ENCODE assay signal across 18 cellular contexts in genomic region chr9:6869081-6869948, GRCh38.
A peak's percentile ranks its signal among the peaks of the same experiment; 100 is the strongest.
DNase-seq lines count a peak whose midpoint lies in the region; ATAC-seq and TF ChIP-seq lines count a peak whose summit lies in the region.
"Had no signal": no experiment of that assay in that cellular context is flagged by ENCODE, and none has a peak within 500 bp of the region (broad histone marks: within the 10 kb centered on the region; RNA-seq: fewer than 3 reads in every experiment).

No MANE protein-coding gene starts in this region.

- H2BK5ac ChIP-seq in trophoblast cell (ENCODE audit: low read depth, low read length, poor library complexity), result no peak overlapping the region

- no peak overlapping the region for H2AK5ac ChIP-seq in trophoblast cell (ENCODE audit: low read length)

- no peak overlapping the region for H3K18ac ChIP-seq in trophoblast cell (ENCODE audit: low read length)

- intact Hi-C loops in Right ventricle myocardium superior (cut with DNase I), result no loop called here
- intact Hi-C loops in cardiac septum (cut with DNase I), result no loop called here

- H2BK12ac ChIP-seq in trophoblast cell (ENCODE audit: low read length), result no peak overlapping the region

- no peak overlapping the region for H2BK120ac ChIP-seq in trophoblast cell (ENCODE audit: insufficient read depth, low read length, poor library complexity)

- peak overlapping the region; percentile 37 for H3K4me3 ChIP-seq in trophoblast cell (ENCODE audit: low read depth, low read length)
- H3K4me3 ChIP-seq: esophagus muscularis mucosa, hepatocyte had no signal

- H3K9me3 ChIP-seq in trophoblast cell (ENCODE audit: insufficient read depth, low read depth, low read length), result no peaks in the 10 kb centered on the region
- H3K9me3 ChIP-seq: neutrophil had no signal

- H3K79me2 ChIP-seq in trophoblast cell (ENCODE audit: control insufficient read depth, insufficient read depth, low read length, poor library complexity), result no peaks in the 10 kb centered on the region

- peaks cover 4 to 10% of the 10 kb centered on the region in 2 experiments for H3K4me1 ChIP-seq in trophoblast cell (ENCODE audit: control insufficient read depth in 1 of 2, insufficient read depth in 2 of 2, low read length in 2 of 2)

- no peaks in the 10 kb centered on the region for H3K27me3 ChIP-seq in trophoblast cell (ENCODE audit: insufficient read depth, low read length)
- H3K27me3 ChIP-seq: esophagus muscularis mucosa, hepatocyte, neutrophil had no signal

- peaks cover 3% of the 10 kb centered on the region for H3K79me1 ChIP-seq in trophoblast cell (ENCODE audit: low read length)

- peak; percentile 68 for ATAC-seq in Right ventricle myocardium superior (ENCODE audit: poor library complexity)
- ATAC-seq in SK-N-SH treated with all-trans-retinoic acid at 6 μM for 48 hours, result peak; percentile 94
- ATAC-seq in HG03196 (IDR thresholded peaks at IDR 0.05; ENCODE audit: unreplicated experiment), result no peak

- peak overlapping the region; percentile 66 for H3K27ac ChIP-seq in epithelial cell of prostate
- H3K27ac ChIP-seq in trophoblast cell (ENCODE audit: low read depth, low read length), result no peak overlapping the region
- H3K27ac ChIP-seq: esophagus muscularis mucosa, hepatocyte, neutrophil, WERI-Rb-1 had no signal

- no peak overlapping the region for H4K8ac ChIP-seq in trophoblast cell (ENCODE audit: low read depth, low read length)

- no peaks in the 10 kb centered on the region for H3K36me3 ChIP-seq in trophoblast cell (ENCODE audit: control insufficient read depth in 1 of 2, insufficient read depth in 2 of 2, low read length in 2 of 2)
- H3K36me3 ChIP-seq: neutrophil, WERI-Rb-1 had no signal

- no peak overlapping the region for H4K12ac ChIP-seq in trophoblast cell (ENCODE audit: low read depth, low read length)

- no peak overlapping the region for H2AFZ ChIP-seq in trophoblast cell (ENCODE audit: insufficient read depth, low read length, poor library complexity)
- H2AFZ ChIP-seq: hepatocyte had no signal

- no peak overlapping the region for H3K14ac ChIP-seq in trophoblast cell (ENCODE audit: low read length)

- H3K4me2 ChIP-seq in trophoblast cell (ENCODE audit: low read length), result no peak overlapping the region
- H3K4me2 ChIP-seq: hepatocyte had no signal

- no peak overlapping the region for H3K23ac ChIP-seq in trophoblast cell (ENCODE audit: low read length)

- no peak overlapping the region for H4K91ac ChIP-seq in trophoblast cell (ENCODE audit: low read depth, low read length)

- no peak overlapping the region for H3K4ac ChIP-seq in trophoblast cell (ENCODE audit: low read depth, low read length)

- no CpG with 5 or more reads among the region's 5 CpGs for WGBS in trophoblast cell (ENCODE audit: extremely low coverage, insufficient coverage, insufficient read length)

- H3K9ac ChIP-seq in trophoblast cell (ENCODE audit: low read length), result peak overlapping the region; percentile 33

- no peak for DNase-seq in Right ventricle myocardium superior
- DNase-seq in cardiac septum (ENCODE audit: low spot score), result no peak
- no peak for DNase-seq in epithelial cell of prostate (ENCODE audit: low read depth, low spot score)
- no peak for DNase-seq in trophoblast cell
- no peak for DNase-seq in activated effector memory CD4-positive, alpha-beta T cell treated with anti-CD3 and anti-CD28 coated beads, Interleukin-2, amount 50 U/mL, for 16 hours
- DNase-seq in mesenteric fat pad (ENCODE audit: low spot score), result no peak
- DNase-seq: activated naive CD4-positive, alpha-beta T cell treated with anti-CD3 and anti-CD28 coated beads, Interleukin-2, amount 50 U/mL, for 16 hours; Calu3; IMR-90; mammary epithelial cell; NCI-H1092; stimulated activated naive CD4-positive, alpha-beta T cell treated with Interleukin-2 at 50 U/mL for 16 hours; WERI-Rb-1 had no signal

TF ChIP-seq in SK-N-SH treated with all-trans-retinoic acid at 6 μM for 48 hours, 23 proteins besides CTCF, POLR2A, EP300 and RAD21:
- TF ChIP-seq ISL1 (CRISPR knock-in tag; IDR thresholded peaks at IDR 0.05) (no peak), TCF4 (CRISPR knock-in tag; IDR thresholded peaks at IDR 0.05; ENCODE audit: borderline replicate concordance) (peak; percentile 49)
